ENCODE assay signal across 1 cellular context in the genomic region with DNA sequence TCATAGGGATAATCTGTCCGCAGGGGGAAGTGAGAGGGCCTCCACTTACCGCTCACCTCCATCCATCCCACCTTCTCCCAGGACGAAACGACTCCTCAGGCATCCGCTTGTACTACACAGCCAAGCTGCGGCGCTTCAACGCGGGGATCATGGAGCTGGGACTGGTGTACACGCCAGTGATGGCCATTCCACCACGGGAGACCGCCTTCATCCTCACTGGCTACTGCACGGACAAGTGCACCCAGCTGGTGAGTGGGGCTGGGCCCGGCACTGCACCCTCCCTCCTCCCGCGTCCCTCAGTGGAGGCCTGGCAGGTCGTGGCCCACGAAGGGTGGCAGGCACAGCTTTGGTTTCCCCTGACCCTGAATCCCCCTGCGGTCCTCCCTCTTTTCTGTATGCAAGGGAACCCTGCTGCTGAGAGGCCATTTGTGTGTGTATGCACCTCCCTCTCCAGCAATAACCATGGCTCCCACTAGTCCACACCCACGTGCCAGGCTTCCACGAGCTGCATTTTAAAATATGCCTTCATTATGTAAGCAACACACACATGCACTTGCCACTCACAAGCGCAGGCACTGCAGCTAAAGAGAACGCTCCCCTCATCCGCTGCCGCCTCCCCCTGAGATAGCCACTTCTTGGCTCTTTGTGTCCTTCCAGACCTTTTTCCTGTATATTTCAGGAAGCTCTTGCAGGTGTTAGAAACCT.
TF ChIP-seq lines count a peak whose summit lies in the region.

No MANE protein-coding gene starts in this region.

TF ChIP-seq in H1, 55 proteins besides CTCF, POLR2A, EP300 and RAD21:
- TF ChIP-seq RNF2 (IDR thresholded peaks at IDR 0.05; ENCODE audit: borderline replicate concordance, low read depth, low read length, missing control alignments, poor library complexity, severe bottlenecking) (no peak), JUN (IDR thresholded peaks at IDR 0.05; ENCODE audit: low read depth, low read length) (no peak), JUND (IDR thresholded peaks at IDR 0.05; ENCODE audit: low read length) (no peak), SAP30 (IDR thresholded peaks at IDR 0.05; ENCODE audit: insufficient read depth, insufficient replicate concordance, low read length) (no peak), TAF7 (optimal IDR thresholded peaks at IDR 0.05; ENCODE audit: borderline replicate concordance, low read depth, low read length) (no peak), HDAC2 (IDR thresholded peaks at IDR 0.05; ENCODE audit: borderline replicate concordance in 1 of 2, low read depth in 2 of 2, low read length in 2 of 2) (no peak), CHD1 (IDR thresholded peaks at IDR 0.05; ENCODE audit: low read depth, low read length) (no peak), RBBP5 (IDR thresholded peaks at IDR 0.05; ENCODE audit: borderline replicate concordance, low read depth, low read length) (no peak), CREB1 (IDR thresholded peaks at IDR 0.05) (no peak), SRF (IDR thresholded peaks at IDR 0.05; ENCODE audit: low read depth, low read length) (no peak), SIRT6 (IDR thresholded peaks at IDR 0.05; ENCODE audit: low read length) (no peak), NRF1 (IDR thresholded peaks at IDR 0.05; ENCODE audit: low read depth, low read length) (no peak), SP1 (IDR thresholded peaks at IDR 0.05; ENCODE audit: low read depth, low read length) (no peak), PHF8 (conservative IDR thresholded peaks at IDR 0.05; ENCODE audit: low read depth, low read length) (no peak), GTF2F1 (IDR thresholded peaks at IDR 0.05; ENCODE audit: borderline replicate concordance, low read depth, low read length) (no peak), CTBP2 (IDR thresholded peaks at IDR 0.05; ENCODE audit: borderline replicate concordance, insufficient read depth, insufficient read length, low read length) (no peak), ZNF274 (IDR thresholded peaks at IDR 0.05; ENCODE audit: borderline replicate concordance, extremely low read depth, low read length) (no peak)
- TF ChIP-seq, protein P1, sequence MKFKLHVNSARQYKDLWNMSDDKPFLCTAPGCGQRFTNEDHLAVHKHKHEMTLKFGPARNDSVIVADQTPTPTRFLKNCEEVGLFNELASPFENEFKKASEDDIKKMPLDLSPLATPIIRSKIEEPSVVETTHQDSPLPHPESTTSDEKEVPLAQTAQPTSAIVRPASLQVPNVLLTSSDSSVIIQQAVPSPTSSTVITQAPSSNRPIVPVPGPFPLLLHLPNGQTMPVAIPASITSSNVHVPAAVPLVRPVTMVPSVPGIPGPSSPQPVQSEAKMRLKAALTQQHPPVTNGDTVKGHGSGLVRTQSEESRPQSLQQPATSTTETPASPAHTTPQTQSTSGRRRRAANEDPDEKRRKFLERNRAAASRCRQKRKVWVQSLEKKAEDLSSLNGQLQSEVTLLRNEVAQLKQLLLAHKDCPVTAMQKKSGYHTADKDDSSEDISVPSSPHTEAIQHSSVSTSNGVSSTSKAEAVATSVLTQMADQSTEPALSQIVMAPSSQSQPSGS (IDR thresholded peaks at IDR 0.05; ENCODE audit: low read length), result no peak
